ENCODE assay signal across 10 cellular contexts in genomic region chr22:21493789-21494782, GRCh38. TPM values are rescaled to one million over a fixed set of nuclear protein-coding genes. Genes with fewer than 3 reads are reported as not detected.
A peak's percentile ranks its signal among the peaks of the same experiment; 100 is the strongest.
DNase-seq lines count a peak whose midpoint lies in the region; ATAC-seq, FAIRE-seq and TF ChIP-seq lines count a peak whose summit lies in the region.
"Not testable (repeated sequence)": the region's sequence is repeated elsewhere in the genome, so short reads cannot be mapped to it uniquely, and the experiment has no call there.
"Had no signal": no experiment of that assay in that cellular context is flagged by ENCODE, and none has a peak within 500 bp of the region (broad histone marks: within the 10 kb centered on the region; RNA-seq: fewer than 3 reads in every experiment).

No MANE protein-coding gene starts in this region.

- in situ Hi-C loops in Panc1 (cut with HindIII; ENCODE audit: low pct_unique_long_range_greater_than_20kb, low sequenced_read_pairs), result not testable (repeated sequence)

- not testable (repeated sequence) for H3K27ac Mint-ChIP-seq in CD4-positive, alpha-beta T cell

- H3K36me3 Mint-ChIP-seq in CD4-positive, alpha-beta T cell (ENCODE audit: low read depth), result not testable (repeated sequence)

- H3K36me3 ChIP-seq in Panc1 (ENCODE audit: control insufficient read depth, insufficient read depth, low read length); body of pancreas (replicated peaks in 1 of 2; ENCODE audit: insufficient read depth in 1 of 2, low read depth in 2 of 2); lower lobe of right lung; pancreas; upper lobe of left lung: not testable (repeated sequence)

- WGBS in body of pancreas, 2 donors, result no CpG with 5 or more reads among the region's 23 CpGs
- no CpG with 5 or more reads among the region's 23 CpGs for WGBS in right cardiac atrium
- WGBS in pancreas, 2 donors, result no CpG with 5 or more reads among the region's 23 CpGs
- no CpG with 5 or more reads among the region's 23 CpGs for WGBS in upper lobe of left lung, 2 donors

- intact Hi-C loops in CD4-positive, alpha-beta T cell (cut with DNase I, micrococcal nuclease); Panc1 (cut with micrococcal nuclease; ENCODE audit: unreplicated experiment); body of pancreas (cut with DNase I); Right ventricle myocardium superior (cut with DNase I); right cardiac atrium (cut with DNase I); lower lobe of right lung (cut with DNase I); pancreas (cut with DNase I): not testable (repeated sequence)

- H3K27me3 Mint-ChIP-seq in CD4-positive, alpha-beta T cell, result not testable (repeated sequence)

- ATAC-seq in CD4-positive, alpha-beta T cell (ENCODE audit: poor library complexity), result peak; percentile 48
- ATAC-seq in Panc1, result peak; percentile 64
- peak; percentile 93 for ATAC-seq in body of pancreas
- ATAC-seq in Right ventricle myocardium superior (ENCODE audit: poor library complexity), result peak; percentile 84
- peak; percentile 73 to 75 for ATAC-seq in right cardiac atrium
- ATAC-seq in lower lobe of right lung, result peak; percentile 88 to 90
- ATAC-seq in pancreas, result peak; percentile 86 to 92 (median 90)
- ATAC-seq in upper lobe of left lung (ENCODE audit: low FRiP score in 2 of 2), result peak; percentile 57 to 92

- not testable (repeated sequence) for H3K9me3 Mint-ChIP-seq in CD4-positive, alpha-beta T cell

- not testable (repeated sequence) for H3K4me1 ChIP-seq in Panc1 (ENCODE audit: control insufficient read depth, insufficient read depth, low read length); body of pancreas; right cardiac atrium (ENCODE audit: control insufficient read depth, insufficient read depth, low read length); lower lobe of right lung; pancreas; upper lobe of left lung

- not testable (repeated sequence) for DNase-seq in CD4-positive, alpha-beta T cell; Panc1 (ENCODE audit: low read depth, low spot score); body of pancreas; Right ventricle myocardium superior; right cardiac atrium; lower lobe of right lung; pancreas; upper lobe of left lung

- TF ChIP-seq EP300 in upper lobe of left lung (IDR thresholded peaks at IDR 0.05), result not testable (repeated sequence)

- not testable (repeated sequence) for BruUV-seq in Panc1 (replicated peaks; lab: Mats Ljungman, UMichigan)

- H3K9me3 ChIP-seq in CD4-positive, alpha-beta T cell (ENCODE audit: control insufficient read depth, low read length); Panc1 (ENCODE audit: control insufficient read depth, insufficient read depth, low read depth, low read length); body of pancreas; right cardiac atrium (ENCODE audit: control insufficient read depth, low read length); lower lobe of right lung; pancreas; upper lobe of left lung: not testable (repeated sequence)

- not testable (repeated sequence) for H3K27me3 ChIP-seq in CD4-positive, alpha-beta T cell (ENCODE audit: control insufficient read depth, insufficient read depth, low read length); Panc1 (ENCODE audit: control insufficient read depth, insufficient read depth, low read length); body of pancreas; right cardiac atrium (ENCODE audit: control insufficient read depth, insufficient read depth); lower lobe of right lung (ENCODE audit: low read depth); pancreas; upper lobe of left lung

- CTCF ChIA-PET in CD4-positive, alpha-beta T cell (lab: Charles Lee); Panc1 (lab: Charles Lee): not testable (repeated sequence)

- H3K4me3 ChIP-seq in Panc1 (ENCODE audit: low read depth in 2 of 2, low read length in 2 of 2); body of pancreas; right cardiac atrium (ENCODE audit: low read length); lower lobe of right lung; pancreas; upper lobe of left lung: not testable (repeated sequence)

- not testable (repeated sequence) for H3K27ac ChIP-seq in CD4-positive, alpha-beta T cell (ENCODE audit: low read depth, low read length); Panc1 (ENCODE audit: low read length); body of pancreas; right cardiac atrium (ENCODE audit: low read length); lower lobe of right lung; pancreas; upper lobe of left lung

- not testable (repeated sequence) for FAIRE-seq in pancreas (lab: Jason Lieb, UNC)

- not testable (repeated sequence) for TF ChIP-seq CTCF in CD4-positive, alpha-beta T cell (IDR thresholded peaks at IDR 0.05); Panc1 (IDR thresholded peaks at IDR 0.05); body of pancreas (IDR thresholded peaks at IDR 0.05); lower lobe of right lung (IDR thresholded peaks at IDR 0.05); pancreas (IDR thresholded peaks at IDR 0.05); upper lobe of left lung (IDR thresholded peaks at IDR 0.05)

- POLR2A ChIA-PET in CD4-positive, alpha-beta T cell (lab: Charles Lee); Panc1 (lab: Charles Lee): not testable (repeated sequence)

- not testable (repeated sequence) for H3K4me1 Mint-ChIP-seq in CD4-positive, alpha-beta T cell (ENCODE audit: low read depth)

- TF ChIP-seq POLR2A in body of pancreas (IDR thresholded peaks at IDR 0.05); upper lobe of left lung (IDR thresholded peaks at IDR 0.05): not testable (repeated sequence)

- H3K4me3 Mint-ChIP-seq in CD4-positive, alpha-beta T cell, result not testable (repeated sequence)

RNA-seq across cellular contexts. Expression of gene TMEM191C, which starts 26.9 kb away (rescaled TPM):
- total RNA-seq in CD4-positive, alpha-beta T cell, result 1 to 10 TPM; 3.9 to 4.3 TPM
- total RNA-seq in Panc1 (2021; ENCODE audit: unreplicated experiment) (2.9 TPM), body of pancreas (under 1 TPM in 1 of 2 donors, not detected in 1; 0.33 TPM), Right ventricle myocardium superior (0.65 TPM), right cardiac atrium (1 to 10 TPM in 2 of 4 donors, under 1 TPM in 1, not detected in 1; 0.68 to 1.4 (median 1.2) TPM), lower lobe of right lung (3.5 TPM), pancreas (under 1 TPM in 5 of 6 donors, not detected in 1; 0.20 to 0.55 (median 0.51) TPM), upper lobe of left lung (1 to 10 TPM in 5 of 6 donors, under 1 TPM in 1; 1.00 to 2.9 (median 1.5) TPM)
- 1.4 TPM for polyA plus RNA-seq in Panc1 (2012; ENCODE audit: insufficient read length)
- polyA plus RNA-seq in right cardiac atrium (0.66 TPM), pancreas (1 to 10 TPM in 1 of 2 donors, under 1 TPM in 1; 0.68 to 1.8 TPM)

RNA-seq across cellular contexts. Expression of gene RIMBP3C, which starts 57.2 kb away (rescaled TPM):
- total RNA-seq in CD4-positive, alpha-beta T cell, result under 1 TPM in 1 of 2 experiments, not detected in 1; 0.14 TPM
- total RNA-seq in Panc1 (2021; ENCODE audit: unreplicated experiment) (0.90 TPM), body of pancreas (under 1 TPM in 1 of 2 donors, not detected in 1; under 0.01 TPM), Right ventricle myocardium superior (not detected), right cardiac atrium (under 1 TPM in 2 of 4 donors, not detected in 2; 0.18 to 0.23 TPM), lower lobe of right lung (0.47 TPM), pancreas (under 1 TPM in 5 of 6 donors, not detected in 1; 0.09 to 0.47 (median 0.19) TPM), upper lobe of left lung (1 to 10 TPM in 1 of 6 donors, under 1 TPM in 4, not detected in 1; 0.10 to 1.0 (median 0.57) TPM)
- polyA plus RNA-seq in Panc1 (2012; ENCODE audit: insufficient read length), result 1.7 TPM
- polyA plus RNA-seq in right cardiac atrium (0.02 TPM), pancreas (under 1 TPM in 1 of 2 donors, not detected in 1; 0.12 TPM)
- total RNA-seq: Calu3, Daoy had no signal
